ENCODE assay signal across 3 cellular contexts in genomic region chr20:37396520-37397075, GRCh38.
TF ChIP-seq lines count a peak whose summit lies in the region.

No MANE protein-coding gene starts in this region.

TF ChIP-seq in SK-N-SH, 30 proteins besides CTCF, POLR2A, EP300 and RAD21 (continued from another document):
- no peak for TF ChIP-seq YY1 (IDR thresholded peaks at IDR 0.05; ENCODE audit: low read depth)
- TF ChIP-seq ZBTB33 (IDR thresholded peaks at IDR 0.05; ENCODE audit: borderline replicate concordance, low read depth), result no peak
- no peak for TF ChIP-seq FOXJ3 (CRISPR knock-in tag; IDR thresholded peaks at IDR 0.05)
- TF ChIP-seq ELF1 (IDR thresholded peaks at IDR 0.05), result no peak
- no peak for TF ChIP-seq FOXM1 (IDR thresholded peaks at IDR 0.05; ENCODE audit: low read depth)
- TF ChIP-seq GABPA (IDR thresholded peaks at IDR 0.05; ENCODE audit: low read depth), result no peak
- no peak for TF ChIP-seq PBX3 (IDR thresholded peaks at IDR 0.05)
- TF ChIP-seq IRF3 (IDR thresholded peaks at IDR 0.05; ENCODE audit: low read depth, low read length), result no peak
- no peak for TF ChIP-seq SIN3A (IDR thresholded peaks at IDR 0.05; ENCODE audit: borderline replicate concordance, low read depth, low read length)
- TF ChIP-seq USF1 (IDR thresholded peaks at IDR 0.05; ENCODE audit: borderline replicate concordance, low read depth), result no peak
- TF ChIP-seq JUND (IDR thresholded peaks at IDR 0.05), result no peak
- no peak for TF ChIP-seq MAX (IDR thresholded peaks at IDR 0.05; ENCODE audit: low read depth)
- TF ChIP-seq FOSL2 (IDR thresholded peaks at IDR 0.05; ENCODE audit: borderline replicate concordance, low read depth), result no peak

TF ChIP-seq in SK-N-SH treated with all-trans-retinoic acid at 6 μM for 48 hours, 23 proteins besides CTCF, POLR2A, EP300 and RAD21 (continued from another document):
- TF ChIP-seq PATZ1 (CRISPR knock-in tag; IDR thresholded peaks at IDR 0.05; ENCODE audit: borderline replicate concordance) (no peak), PPARA (CRISPR knock-in tag; IDR thresholded peaks at IDR 0.05; ENCODE audit: borderline replicate concordance) (no peak), SNAI2 (CRISPR knock-in tag; IDR thresholded peaks at IDR 0.05) (no peak), CREB5 (CRISPR knock-in tag; IDR thresholded peaks at IDR 0.05; ENCODE audit: low read depth) (no peak), CSRNP3 (CRISPR knock-in tag; IDR thresholded peaks at IDR 0.05) (no peak), ZFP3 (CRISPR knock-in tag; IDR thresholded peaks at IDR 0.05) (no peak), OSR1 (CRISPR knock-in tag; IDR thresholded peaks at IDR 0.05) (no peak), POU6F1 (CRISPR knock-in tag; IDR thresholded peaks at IDR 0.05; ENCODE audit: borderline replicate concordance, low read depth) (no peak), BACH2 (CRISPR knock-in tag; IDR thresholded peaks at IDR 0.05; ENCODE audit: borderline replicate concordance) (no peak), ZC3H10 (CRISPR knock-in tag; IDR thresholded peaks at IDR 0.05) (no peak)

TF ChIP-seq in H1, 55 proteins besides CTCF, POLR2A, EP300 and RAD21 (continued from another document):
- TF ChIP-seq SP2 (IDR thresholded peaks at IDR 0.05; ENCODE audit: low read length), result no peak
- peak; percentile 60 for TF ChIP-seq ASH2L (IDR thresholded peaks at IDR 0.05; ENCODE audit: low read length)
- TF ChIP-seq BCL11A (IDR thresholded peaks at IDR 0.05; ENCODE audit: low read depth in 2 of 2, low read length in 2 of 2), result no peak
- TF ChIP-seq TCF12 (IDR thresholded peaks at IDR 0.05; ENCODE audit: low read depth, low read length), result no peak
- no peak for TF ChIP-seq CEBPB (IDR thresholded peaks at IDR 0.05; ENCODE audit: low read depth, low read length)
- TF ChIP-seq MAFK (IDR thresholded peaks at IDR 0.05; ENCODE audit: low read depth, low read length), result no peak
- TF ChIP-seq CTBP2 (IDR thresholded peaks at IDR 0.05; ENCODE audit: borderline replicate concordance, insufficient read depth, insufficient read length, low read length), result no peak
- TF ChIP-seq CHD2 (IDR thresholded peaks at IDR 0.05; ENCODE audit: low read length), result no peak
- 0 out of 2 replicates have a peak, but pooled peaks have one; percentile 7 for TF ChIP-seq CREB1 (IDR thresholded peaks at IDR 0.05)
- TF ChIP-seq SP1 (IDR thresholded peaks at IDR 0.05; ENCODE audit: low read depth, low read length), result no peak
- no peak for TF ChIP-seq CHD7 (IDR thresholded peaks at IDR 0.05; ENCODE audit: insufficient replicate concordance, low read length)
- TF ChIP-seq E2F6 (IDR thresholded peaks at IDR 0.05), result no peak
- TF ChIP-seq SAP30 (IDR thresholded peaks at IDR 0.05; ENCODE audit: insufficient read depth, insufficient replicate concordance, low read length), result no peak
- 0 out of 2 replicates have a peak, but pooled peaks have one; percentile 31 for TF ChIP-seq TAF1 (IDR thresholded peaks at IDR 0.05; ENCODE audit: low read depth, low read length)
- no peak for TF ChIP-seq JUND (IDR thresholded peaks at IDR 0.05; ENCODE audit: low read length)
- TF ChIP-seq SUZ12 (IDR thresholded peaks at IDR 0.05; ENCODE audit: low read length), result no peak
- TF ChIP-seq KDM1A (IDR thresholded peaks at IDR 0.05; ENCODE audit: borderline replicate concordance, low read length), result no peak
- no peak for TF ChIP-seq ATF3 (IDR thresholded peaks at IDR 0.05; ENCODE audit: insufficient read depth, low read depth, low read length)
- no peak for TF ChIP-seq RNF2 (IDR thresholded peaks at IDR 0.05; ENCODE audit: borderline replicate concordance, low read depth, low read length, missing control alignments, poor library complexity, severe bottlenecking)
- no peak for TF ChIP-seq KDM5A (IDR thresholded peaks at IDR 0.05; ENCODE audit: low read length)
- no peak for TF ChIP-seq GABPA (IDR thresholded peaks at IDR 0.05; ENCODE audit: borderline replicate concordance, insufficient read depth, low read length)
- peak; percentile 43; the same call in 1 of the 2 replicates for TF ChIP-seq PHF8 (conservative IDR thresholded peaks at IDR 0.05; ENCODE audit: low read depth, low read length)
- TF ChIP-seq RFX5 (IDR thresholded peaks at IDR 0.05; ENCODE audit: borderline replicate concordance, low read depth, low read length), result no peak
- TF ChIP-seq TAF7 (optimal IDR thresholded peaks at IDR 0.05; ENCODE audit: borderline replicate concordance, low read depth, low read length), result peak; percentile 13
- TF ChIP-seq SIRT6 (IDR thresholded peaks at IDR 0.05; ENCODE audit: low read length), result no peak
- no peak for TF ChIP-seq SP4 (IDR thresholded peaks at IDR 0.05; ENCODE audit: low read length)
- TF ChIP-seq YY1 (IDR thresholded peaks at IDR 0.05; ENCODE audit: low read depth, low read length), result no peak
- TF ChIP-seq SIN3A (conservative IDR thresholded peaks at IDR 0.05 in 1 of 2, IDR thresholded peaks at IDR 0.05 in 1 of 2; ENCODE audit: low read depth in 1 of 2, low read length in 2 of 2), result no peak
- TF ChIP-seq NRF1 (IDR thresholded peaks at IDR 0.05; ENCODE audit: low read depth, low read length), result no peak
- no peak for TF ChIP-seq TEAD4 (IDR thresholded peaks at IDR 0.05; ENCODE audit: low read depth, low read length)
- no peak for TF ChIP-seq MAX (IDR thresholded peaks at IDR 0.05)
- TF ChIP-seq BACH1 (IDR thresholded peaks at IDR 0.05; ENCODE audit: low read length), result no peak
- no peak for TF ChIP-seq TBP (IDR thresholded peaks at IDR 0.05; ENCODE audit: low read depth, low read length)
- no peak for TF ChIP-seq POU5F1 (IDR thresholded peaks at IDR 0.05; ENCODE audit: low read depth, low read length)
- no peak for TF ChIP-seq USF2 (IDR thresholded peaks at IDR 0.05; ENCODE audit: low read length)
- TF ChIP-seq GTF2F1 (IDR thresholded peaks at IDR 0.05; ENCODE audit: borderline replicate concordance, low read depth, low read length), result no peak
- TF ChIP-seq SIX5 (IDR thresholded peaks at IDR 0.05; ENCODE audit: low read depth, low read length), result no peak
- no peak for TF ChIP-seq HDAC6 (IDR thresholded peaks at IDR 0.05; ENCODE audit: low read depth, low read length)
- no peak for TF ChIP-seq EZH2 (IDR thresholded peaks at IDR 0.05; ENCODE audit: low read depth, low read length, severe bottlenecking)
- peak; percentile 67; the same call in 1 of the 2 replicates for TF ChIP-seq RBBP5 (IDR thresholded peaks at IDR 0.05; ENCODE audit: borderline replicate concordance, low read depth, low read length)
- TF ChIP-seq CBX5 (IDR thresholded peaks at IDR 0.05; ENCODE audit: low read depth, low read length), result no peak
- TF ChIP-seq SRF (IDR thresholded peaks at IDR 0.05; ENCODE audit: low read depth, low read length), result no peak
- TF ChIP-seq BRCA1 (IDR thresholded peaks at IDR 0.05; ENCODE audit: low read depth, low read length), result no peak
- no peak for TF ChIP-seq RXRA (IDR thresholded peaks at IDR 0.05; ENCODE audit: insufficient read depth, low read depth, low read length)
- no peak for TF ChIP-seq NANOG (IDR thresholded peaks at IDR 0.05; ENCODE audit: insufficient read depth, low read depth, low read length, poor library complexity, severe bottlenecking)
- peak; percentile 41; the same call in 1 of the 2 replicates for TF ChIP-seq EGR1 (IDR thresholded peaks at IDR 0.05; ENCODE audit: borderline replicate concordance, low read depth, low read length)
TF ChIP-seq in H1: peak in this region for 7.
